Comparison of ENCODE assay signal across 16 cellular contexts in genomic region chr16:62597874-62598273, GRCh38.
A peak's percentile ranks its signal among the peaks of the same experiment; 100 is the strongest.
DNase-seq lines count a peak whose midpoint lies in the region; ATAC-seq and TF ChIP-seq lines count a peak whose summit lies in the region.
"Had no signal": no experiment of that assay in that cellular context is flagged by ENCODE, and none has a peak within 500 bp of the region (broad histone marks: within the 10 kb centered on the region; RNA-seq: fewer than 3 reads in every experiment).

No MANE protein-coding gene starts in this region.

- H2BK15ac ChIP-seq in mesendoderm (replicated peaks; ENCODE audit: low read depth): no peak overlapping the region

- H3K79me1 ChIP-seq in mesendoderm (ENCODE audit: low read length): no peaks in the 10 kb centered on the region

- H3K27me3 ChIP-seq in mesendoderm (ENCODE audit: insufficient read depth, low read length, poor library complexity) (no peaks in the 10 kb centered on the region), upper lobe of right lung (no peaks in the 10 kb centered on the region)
- H3K27me3 ChIP-seq: BLaER1 treated with 17β-estradiol and CSF1 and Interleukin-3, amounts not matched to agents 10 nM and 100 nM had no signal

- no peaks in the 10 kb centered on the region for H3K9me3 ChIP-seq in upper lobe of right lung
- H3K9me3 ChIP-seq: A549; BLaER1 treated with 17β-estradiol and CSF1 and Interleukin-3, amounts not matched to agents 10 nM and 100 nM; Caco-2 had no signal

- H3K4me1 ChIP-seq in mesendoderm (ENCODE audit: control insufficient read depth, low read depth, low read length) (peaks cover 2% of the 10 kb centered on the region), upper lobe of right lung (no peaks in the 10 kb centered on the region)
- H3K4me1 ChIP-seq: A549; BLaER1 treated with 17β-estradiol and CSF1 and Interleukin-3, amounts not matched to agents 10 nM and 100 nM; Caco-2 had no signal

- H3K18ac ChIP-seq in mesendoderm (ENCODE audit: low read length): no peak overlapping the region

- no peak overlapping the region for H3K56ac ChIP-seq in mesendoderm (ENCODE audit: low read length)

- H3K23ac ChIP-seq in mesendoderm (ENCODE audit: low read length): no peak overlapping the region

- peak; percentile 19 for DNase-seq in SK-N-DZ (ENCODE audit: low spot score)
- peak; percentile 18 for DNase-seq in mesendoderm
- DNase-seq in dedifferentiated amniotic fluid mesenchymal stem cell (ENCODE audit: extremely low spot score): no peak
- DNase-seq in upper lobe of right lung: no peak
- DNase-seq: AML-193; Caco-2; Calu3; CD4-positive, alpha-beta T cell; CD8-positive, alpha-beta T cell; DMS79 treated with DMSO at 0.1 percent for 48 hours; GF-D8 had no signal

- H3K4me2 ChIP-seq in mesendoderm (ENCODE audit: low read length): no peak overlapping the region
- H3K4me2 ChIP-seq: A549; BLaER1 treated with 17β-estradiol and CSF1 and Interleukin-3, amounts not matched to agents 10 nM and 100 nM had no signal

- no peak overlapping the region for H2BK120ac ChIP-seq in mesendoderm (ENCODE audit: low read depth, low read length)

- H3K79me2 ChIP-seq in mesendoderm (ENCODE audit: control insufficient read depth, insufficient read depth, low read length): no peaks in the 10 kb centered on the region

- no peaks in the 10 kb centered on the region for H3K36me3 ChIP-seq in mesendoderm (ENCODE audit: control insufficient read depth, insufficient read depth, low read length)
- no peaks in the 10 kb centered on the region for H3K36me3 ChIP-seq in upper lobe of right lung
- H3K36me3 ChIP-seq: BLaER1 treated with 17β-estradiol and CSF1 and Interleukin-3, amounts not matched to agents 10 nM and 100 nM had no signal

- no peak overlapping the region for H2AK5ac ChIP-seq in mesendoderm (ENCODE audit: low read length)

- no peak overlapping the region for H3K9ac ChIP-seq in mesendoderm (ENCODE audit: low read length)
- H3K9ac ChIP-seq: BLaER1 treated with 17β-estradiol and CSF1 and Interleukin-3, amounts not matched to agents 10 nM and 100 nM had no signal

- H3K4me3 ChIP-seq in mesendoderm (ENCODE audit: low read length) (no peak overlapping the region), upper lobe of right lung (no peak overlapping the region)
- H3K4me3 ChIP-seq: A549; BLaER1 treated with 17β-estradiol and CSF1 and Interleukin-3, amounts not matched to agents 10 nM and 100 nM had no signal

- H3K27ac ChIP-seq in mesendoderm (ENCODE audit: low read depth, low read length): no peak overlapping the region
- no peak overlapping the region for H3K27ac ChIP-seq in upper lobe of right lung
- H3K27ac ChIP-seq: 22Rv1; A549; BLaER1 treated with 17β-estradiol and CSF1 and Interleukin-3, amounts not matched to agents 10 nM and 100 nM; C4-2B had no signal

- intact Hi-C loops in upper lobe of right lung (cut with DNase I): no loop called here

- TF ChIP-seq CTCF in upper lobe of right lung (IDR thresholded peaks at IDR 0.05): no peak

- no peak overlapping the region for H3K4ac ChIP-seq in mesendoderm (ENCODE audit: low read depth, low read length)

- no peak overlapping the region for H4K5ac ChIP-seq in mesendoderm (ENCODE audit: low read length)

- no peak overlapping the region for H4K8ac ChIP-seq in mesendoderm (ENCODE audit: low read depth, low read length)

- no peak for ATAC-seq in SK-N-SH treated with all-trans-retinoic acid at 6 μM for 48 hours
- ATAC-seq in upper lobe of right lung: no peak
- ATAC-seq: A549; CD8-positive, alpha-beta T cell had no signal

- no peak overlapping the region for H2BK5ac ChIP-seq in mesendoderm (ENCODE audit: low read length)

TF ChIP-seq in SK-N-SH treated with all-trans-retinoic acid at 6 μM for 48 hours, 23 proteins besides CTCF, POLR2A, EP300 and RAD21:
- TF ChIP-seq ZFP3 (CRISPR knock-in tag; IDR thresholded peaks at IDR 0.05) (no peak), POU6F1 (CRISPR knock-in tag; IDR thresholded peaks at IDR 0.05; ENCODE audit: borderline replicate concordance, low read depth) (no peak), ESRRG (CRISPR knock-in tag; IDR thresholded peaks at IDR 0.05) (no peak), TCF4 (CRISPR knock-in tag; IDR thresholded peaks at IDR 0.05; ENCODE audit: borderline replicate concordance) (peak; percentile 58), TSHZ2 (CRISPR knock-in tag; IDR thresholded peaks at IDR 0.05) (peak; percentile 56; the same call in 1 of the 2 replicates), ISL1 (CRISPR knock-in tag; IDR thresholded peaks at IDR 0.05) (no peak), PPARA (CRISPR knock-in tag; IDR thresholded peaks at IDR 0.05; ENCODE audit: borderline replicate concordance) (no peak)

Comparison
In these comparisons a context has a peak if more than half of its experiments do, and no peak if none do; other contexts are left out.
1. DNase-seq: peak in SK-N-DZ (single experiment) and mesendoderm (single experiment); none in dedifferentiated amniotic fluid mesenchymal stem cell (single experiment) and upper lobe of right lung (single experiment).